In genomic region chr9:128384801-128385492, GRCh38 we compare ENCODE assay signal across 3 cellular contexts.
TF ChIP-seq lines count a peak whose summit lies in the region.

No MANE protein-coding gene starts in this region.

TF ChIP-seq in IMR-90, 13 proteins besides CTCF, POLR2A, EP300 and RAD21:
- no peak for TF ChIP-seq RFX5 (IDR thresholded peaks at IDR 0.05; ENCODE audit: low read depth, low read length)
- TF ChIP-seq FOS (IDR thresholded peaks at IDR 0.05; ENCODE audit: low read depth, low read length), result no peak

TF ChIP-seq in HepG2, 621 proteins besides CTCF, POLR2A, EP300 and RAD21:
- TF ChIP-seq ZNF281 (CRISPR knock-in tag; IDR thresholded peaks at IDR 0.05; ENCODE audit: borderline replicate concordance) (no peak), JDP2 (CRISPR knock-in tag; IDR thresholded peaks at IDR 0.05; ENCODE audit: borderline replicate concordance) (no peak), TOPORS (CRISPR knock-in tag; IDR thresholded peaks at IDR 0.05) (no peak), GPBP1L1 (CRISPR knock-in tag; IDR thresholded peaks at IDR 0.05) (no peak), TRIM24 (CRISPR knock-in tag; IDR thresholded peaks at IDR 0.05) (no peak), ZNF256 (CRISPR knock-in tag; conservative IDR thresholded peaks at IDR 0.05) (no peak), ZBTB10 (CRISPR knock-in tag; IDR thresholded peaks at IDR 0.05; ENCODE audit: borderline replicate concordance) (no peak), ARID3A (IDR thresholded peaks at IDR 0.05; ENCODE audit: low read depth, low read length) (no peak)

TF ChIP-seq in HEK293T, 16 proteins besides CTCF, POLR2A, EP300 and RAD21:
- TF ChIP-seq ELF4 (IDR thresholded peaks at IDR 0.05) (no peak), SP1 (IDR thresholded peaks at IDR 0.05) (no peak), FOXM1 (IDR thresholded peaks at IDR 0.05; ENCODE audit: borderline replicate concordance) (no peak), ZNF384 (IDR thresholded peaks at IDR 0.05) (no peak), SUZ12 (IDR thresholded peaks at IDR 0.05) (no peak), L3MBTL2 (conservative IDR thresholded peaks at IDR 0.05) (no peak), LEF1 (IDR thresholded peaks at IDR 0.05; ENCODE audit: borderline replicate concordance) (no peak), TARDBP (IDR thresholded peaks at IDR 0.05) (no peak), CTBP1 (IDR thresholded peaks at IDR 0.05; ENCODE audit: borderline replicate concordance) (no peak), PKNOX1 (IDR thresholded peaks at IDR 0.05) (no peak), HDGF (IDR thresholded peaks at IDR 0.05; ENCODE audit: borderline replicate concordance) (no peak), BHLHE40 (IDR thresholded peaks at IDR 0.05; ENCODE audit: borderline replicate concordance) (no peak), FOXA1 (IDR thresholded peaks at IDR 0.05) (no peak), FOXK2 (IDR thresholded peaks at IDR 0.05) (no peak)
